9 cellular contexts compared by ENCODE assay signal in the genomic region with DNA sequence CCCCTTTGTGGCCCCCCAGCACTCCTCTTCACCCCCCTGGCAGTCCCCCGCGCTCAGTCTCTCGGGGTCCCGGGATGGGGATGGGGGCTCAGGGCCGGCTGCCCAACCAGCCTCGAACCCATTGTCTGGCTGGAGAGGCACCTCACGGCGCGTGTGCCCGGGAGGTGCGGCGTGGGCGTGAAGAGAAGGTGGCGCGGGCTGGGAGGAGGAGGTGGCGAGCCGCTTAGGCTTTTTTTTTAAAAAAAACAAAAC. TPM values are rescaled to one million over a fixed set of nuclear protein-coding genes. Genes with fewer than 3 reads are reported as not detected.
DNase-seq lines count a peak whose midpoint lies in the region; ATAC-seq, FAIRE-seq and TF ChIP-seq lines count a peak whose summit lies in the region.
"Had no signal": no experiment of that assay in that cellular context is flagged by ENCODE, and none has a peak within 500 bp of the region (broad histone marks: within the 10 kb centered on the region; RNA-seq: fewer than 3 reads in every experiment).

No MANE protein-coding gene starts in this region.

- peak overlapping the region; percentile 74 for H3K14ac ChIP-seq in neuronal stem cell (ENCODE audit: low read length)

- no peak overlapping the region for H2BK120ac ChIP-seq in neuronal stem cell (ENCODE audit: low read depth, low read length)

- H2BK12ac ChIP-seq in neuronal stem cell (ENCODE audit: low read length): no peak overlapping the region

- peak overlapping the region; percentile 35 for H2BK5ac ChIP-seq in neuronal stem cell (ENCODE audit: low read length)

- no peak overlapping the region for H4K91ac ChIP-seq in neuronal stem cell (ENCODE audit: low read depth, low read length, poor library complexity)

- no peak overlapping the region for H3K4ac ChIP-seq in neuronal stem cell (ENCODE audit: low read length)

- DNase-seq in CD14-positive monocyte (ENCODE audit: low spot score): no peak
- no peak for DNase-seq in SJCRH30
- DNase-seq in fibroblast of lung (ENCODE audit: low read depth in 2 of 2): no peak
- DNase-seq in neuronal stem cell (ENCODE audit: low spot score): peak; percentile 48
- DNase-seq in cortex of kidney (lab: John Stamatoyannopoulos, UW): no peak
- DNase-seq in HPDE6-E6E7 (ENCODE audit: extremely low spot score): no peak
- DNase-seq in D721Med (ENCODE audit: insufficient read length, low spot score): no peak
- DNase-seq: natural killer cell had no signal

- H3K36me3 Mint-ChIP-seq in CD14-positive monocyte: peaks cover 3 to 6% of the 10 kb centered on the region in 2 donors
- H3K36me3 Mint-ChIP-seq: natural killer cell had no signal

- no peak overlapping the region; the same call in 1 of the 2 replicates for H3K27ac ChIP-seq in SJCRH30
- H3K27ac ChIP-seq in fibroblast of lung (ENCODE audit: insufficient read depth, low read length): peak overlapping the region; percentile 70
- no peak overlapping the region for H3K27ac ChIP-seq in neuronal stem cell (replicated peaks; ENCODE audit: low read length)

- peak; percentile 32 for ATAC-seq in GM21723 (IDR thresholded peaks at IDR 0.05; ENCODE audit: unreplicated experiment)

- peak overlapping the region; percentile 97 for H3K18ac ChIP-seq in neuronal stem cell (ENCODE audit: low read length)

- H3K27ac Mint-ChIP-seq in CD14-positive monocyte: peak overlapping the region in 1 of 7 donors; percentile 25
- H3K27ac Mint-ChIP-seq: natural killer cell had no signal

- H3K4me3 ChIP-seq in SJCRH30 (peak overlapping the region; percentile 82), fibroblast of lung (replicated peaks in 1 of 4; ENCODE audit: control extremely low read depth in 1 of 4, insufficient read depth in 1 of 4, low read depth in 3 of 4, low read length in 4 of 4) (peak overlapping the region; percentile 76 to 83 (median 78)), neuronal stem cell (ENCODE audit: low read length in 2 of 2) (peak overlapping the region; percentile 76 to 99)

- no CpG with 5 or more reads among the region's 17 CpGs for WGBS in neuronal stem cell (ENCODE audit: extremely low coverage in 2 of 2, insufficient read length in 2 of 2, insufficient replicate concordance in 1 of 2), 2 donors

- H3K9me3 Mint-ChIP-seq in CD14-positive monocyte: peaks cover 0 to 3% (median 0%) of the 10 kb centered on the region in 7 donors
- H3K9me3 Mint-ChIP-seq: natural killer cell had no signal

- peaks cover 26% of the 10 kb centered on the region for H3K4me1 Mint-ChIP-seq in CD14-positive monocyte

- no peak overlapping the region for H3K4me2 ChIP-seq in fibroblast of lung (ENCODE audit: extremely low read depth, insufficient read depth, low read length)
- H3K4me2 ChIP-seq in neuronal stem cell (ENCODE audit: insufficient read depth, low read length, poor library complexity, severe bottlenecking): peak overlapping the region; percentile 92

- peak overlapping the region; percentile 80 to 94 for H3K4me3 Mint-ChIP-seq in CD14-positive monocyte

- H3K27me3 ChIP-seq in SJCRH30 (no peaks in the 10 kb centered on the region), fibroblast of lung (ENCODE audit: control insufficient read depth, insufficient read depth, low read length) (no peaks in the 10 kb centered on the region), neuronal stem cell (ENCODE audit: control insufficient read depth in 3 of 3, insufficient read depth in 3 of 3, low read depth in 1 of 3, low read length in 3 of 3) (no peaks in the 10 kb centered on the region)

- H3K27me3 Mint-ChIP-seq in CD14-positive monocyte (ENCODE audit: low read depth in 3 of 3): peaks cover 35 to 47% (median 37%) of the 10 kb centered on the region in 3 donors

- no peaks in the 10 kb centered on the region for H4K20me1 ChIP-seq in fibroblast of lung (ENCODE audit: control insufficient read depth, extremely low read depth, insufficient read depth, low read length)

- H3K9me3 ChIP-seq in SJCRH30 (replicated peaks): no peaks in the 10 kb centered on the region
- H3K9me3 ChIP-seq in fibroblast of lung (ENCODE audit: control insufficient read depth, insufficient read depth, low read depth, low read length): no peaks in the 10 kb centered on the region
- H3K9me3 ChIP-seq in neuronal stem cell (replicated peaks in 1 of 2; ENCODE audit: control insufficient read depth in 2 of 2, insufficient read depth in 1 of 2, low read depth in 1 of 2, low read length in 2 of 2): no peaks in the 10 kb centered on the region

- H3K79me2 ChIP-seq in fibroblast of lung (ENCODE audit: control insufficient read depth, insufficient read depth, low read length): peaks cover 31% of the 10 kb centered on the region

- peak overlapping the region; percentile 64 for H3K9ac ChIP-seq in fibroblast of lung (ENCODE audit: insufficient read depth, low read length)
- H3K9ac ChIP-seq in neuronal stem cell (ENCODE audit: low read depth, low read length, poor library complexity): peak overlapping the region; percentile 94

- TF ChIP-seq CTCF in CD14-positive monocyte (IDR thresholded peaks at IDR 0.05): no peak
- no peak for TF ChIP-seq CTCF in fibroblast of lung (conservative IDR thresholded peaks at IDR 0.05 in 1 of 2, IDR thresholded peaks at IDR 0.05 in 1 of 2; ENCODE audit: low read depth in 1 of 2, low read length in 2 of 2)
- TF ChIP-seq CTCF in D721Med (IDR thresholded peaks at IDR 0.05; ENCODE audit: insufficient read depth, missing control alignments): no peak

- no peak overlapping the region for H2BK15ac ChIP-seq in neuronal stem cell (ENCODE audit: low read length)

- H4K8ac ChIP-seq in neuronal stem cell (ENCODE audit: low read depth, low read length): no peak overlapping the region

- no peak for FAIRE-seq in D721Med (lab: Jason Lieb, UNC)

- H2AFZ ChIP-seq in fibroblast of lung (ENCODE audit: low read length) (no peak overlapping the region), neuronal stem cell (ENCODE audit: low read length) (peak overlapping the region; percentile 94)

- H2AK5ac ChIP-seq in neuronal stem cell (ENCODE audit: low read depth, low read length): peak overlapping the region; percentile 57

- H3K23ac ChIP-seq in neuronal stem cell (ENCODE audit: low read depth, low read length, poor library complexity): peak overlapping the region; percentile 86

- no peaks in the 10 kb centered on the region for H3K79me1 ChIP-seq in neuronal stem cell (ENCODE audit: low read depth, low read length)

- H3K4me1 ChIP-seq in SJCRH30 (no peaks in the 10 kb centered on the region), fibroblast of lung (ENCODE audit: control insufficient read depth, extremely low read depth, insufficient read depth, low read length) (no peaks in the 10 kb centered on the region), neuronal stem cell (ENCODE audit: control insufficient read depth in 2 of 2, insufficient read depth in 1 of 2, low read depth in 1 of 2, low read length in 2 of 2) (peaks cover 6 to 9% of the 10 kb centered on the region in 2 donors)

- H3K36me3 ChIP-seq in SJCRH30 (no peaks in the 10 kb centered on the region), fibroblast of lung (ENCODE audit: control insufficient read depth, insufficient read depth, low read length) (no peaks in the 10 kb centered on the region), neuronal stem cell (replicated peaks in 1 of 2; ENCODE audit: control insufficient read depth in 2 of 2, insufficient read depth in 2 of 2, low read length in 2 of 2) (peaks cover 0 to 9% of the 10 kb centered on the region in 2 donors)

- intact Hi-C loops in CD14-positive monocyte (cut with micrococcal nuclease): loop anchor here (10.0 kb wide), 2 partner anchors 299 to 1001 kb away; no protein-coding TSS in a partner anchor

RNA-seq across cellular contexts. Expression of a gene that starts 0.8 kb away (rescaled TPM):
- polyA plus RNA-seq in CD14-positive monocyte (under 1 TPM; 0.28 to 0.71 TPM), fibroblast of lung (12.0 and 23.2 TPM in 2 replicates)
- 22.3 and 22.7 TPM in 2 replicates for total RNA-seq in SJCRH30 (2014; rRNA removed; shearing (Covaris generic))
- total RNA-seq in fibroblast of lung: 25.4 and 30.2 TPM in 2 replicates
- polyA plus RNA-seq in fibroblast of lung (2012): 9.6 and 17.0 TPM in 2 replicates
- 2.4 and 2.9 TPM in 2 replicates for polyA minus RNA-seq in fibroblast of lung (ENCODE audit: low replicate concordance)
- polyA plus RNA-seq in neuronal stem cell (2013, experiment 1 of 2): 30.6 TPM
- 30.8 TPM for polyA plus RNA-seq in neuronal stem cell (2013, experiment 2 of 2)
